In the genomic region with DNA sequence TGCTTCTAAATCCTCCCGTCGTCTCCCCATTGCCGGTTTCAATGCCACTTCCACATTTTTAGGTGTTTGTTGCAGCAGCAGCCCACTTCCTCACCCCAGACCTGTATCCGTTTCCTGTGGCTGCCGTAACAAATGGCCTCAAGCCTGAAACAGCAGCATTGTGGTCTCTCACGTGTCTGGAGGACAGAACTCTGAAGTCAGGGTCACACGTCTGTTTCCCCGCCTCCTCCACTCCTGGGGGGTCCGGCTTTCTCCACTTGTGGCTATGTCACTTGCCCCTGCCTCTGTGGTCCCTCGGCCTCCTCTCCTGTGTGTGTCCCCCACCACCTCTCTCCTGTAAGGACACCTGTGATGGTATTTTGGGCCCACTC, we compare ENCODE assay signal across 12 cellular contexts. TPM values are rescaled to one million over a fixed set of nuclear protein-coding genes. Genes with fewer than 3 reads are reported as not detected.
DNase-seq lines count a peak whose midpoint lies in the region; ATAC-seq and TF ChIP-seq lines count a peak whose summit lies in the region.
"Had no signal": no experiment of that assay in that cellular context is flagged by ENCODE, and none has a peak within 500 bp of the region (broad histone marks: within the 10 kb centered on the region; RNA-seq: fewer than 3 reads in every experiment).

No MANE protein-coding gene starts in this region.

- H3K36me3 ChIP-seq in brain microvascular endothelial cell (replicated peaks): no peaks in the 10 kb centered on the region

- H3K27ac ChIP-seq in brain microvascular endothelial cell: no peak overlapping the region

- H3K27me3 ChIP-seq in brain microvascular endothelial cell (replicated peaks): peaks cover under 1% of the 10 kb centered on the region

- H3K27ac Mint-ChIP-seq in activated T-cell treated with anti-CD3 and anti-CD28 coated beads, Interleukin-2, amount 50 U/mL, for 72 hours: no peak overlapping the region
- H3K27ac Mint-ChIP-seq in T-cell: peak overlapping the region in 1 of 2 donors; percentile 48
- peak overlapping the region in 1 of 2 donors; percentile 82 for H3K27ac Mint-ChIP-seq in stimulated activated naive CD8-positive, alpha-beta T cell treated with anti-CD3 and anti-CD28 coated beads, Interleukin-15, amount 100 ng/mL, for 72 hours
- no peak overlapping the region for H3K27ac Mint-ChIP-seq in glutamatergic neuron (ENCODE audit: unreplicated experiment)

- in situ Hi-C loops in brain microvascular endothelial cell (cut with HindIII; ENCODE audit: low pct_ligation_motif_present, low sequenced_read_pairs): no loop called here

- CTCF ChIA-PET in T-cell (lab: Charles Lee): interaction anchor here in 1 of 2 donors (1.0 kb wide), 1 partner anchor 101 kb away, joined by 3 read pairs; no protein-coding TSS in a partner anchor

- TF ChIP-seq CTCF in brain microvascular endothelial cell (IDR thresholded peaks at IDR 0.05; ENCODE audit: low read depth, low read length, missing control alignments) (no peak), glutamatergic neuron (IDR thresholded peaks at IDR 0.05; ENCODE audit: partially characterized antibody, unreplicated experiment) (no peak)

- peaks cover 10% of the 10 kb centered on the region for H3K4me1 Mint-ChIP-seq in activated T-cell treated with anti-CD3 and anti-CD28 coated beads, Interleukin-2, amount 50 U/mL, for 72 hours (ENCODE audit: low read depth)
- H3K4me1 Mint-ChIP-seq in T-cell (peaks cover 14 to 31% (median 23%) of the 10 kb centered on the region in 3 donors), glutamatergic neuron (ENCODE audit: low read depth, unreplicated experiment) (peaks cover under 1% of the 10 kb centered on the region)
- H3K4me1 Mint-ChIP-seq in stimulated activated naive CD8-positive, alpha-beta T cell treated with anti-CD3 and anti-CD28 coated beads, Interleukin-15, amount 100 ng/mL, for 72 hours: peaks cover 13% of the 10 kb centered on the region

- H3K4me3 ChIP-seq in brain microvascular endothelial cell (ENCODE audit: low read depth, low read length): no peak overlapping the region
- H3K4me3 ChIP-seq: heart left ventricle had no signal

- no peaks in the 10 kb centered on the region for H3K36me3 Mint-ChIP-seq in activated T-cell treated with anti-CD3 and anti-CD28 coated beads, Interleukin-2, amount 50 U/mL, for 72 hours (ENCODE audit: insufficient read depth in 2 of 2)
- H3K36me3 Mint-ChIP-seq in T-cell: peaks cover 4% of the 10 kb centered on the region
- peaks cover 16% of the 10 kb centered on the region for H3K36me3 Mint-ChIP-seq in glutamatergic neuron (ENCODE audit: unreplicated experiment)

- POLR2A ChIA-PET in T-cell (lab: Charles Lee): no interaction called here

- ATAC-seq in activated T-cell treated with anti-CD3 and anti-CD28 coated beads, Interleukin-2, amount 50 U/mL, for 72 hours (replicated peaks in 1 of 2): peak in 1 of 2 donors; percentile 49
- peak; percentile 36 to 77 (median 58) for ATAC-seq in T-cell (replicated peaks in 1 of 4)
- peak; percentile 91 for ATAC-seq in stimulated activated naive CD8-positive, alpha-beta T cell treated with anti-CD3 and anti-CD28 coated beads, Interleukin-15, amount 100 ng/mL, for 72 hours

- DNase-seq in activated T-cell treated with anti-CD3 and anti-CD28 coated beads, Interleukin-2, amount 50 U/mL, for 72 hours: peak; percentile 19 to 31
- no peak for DNase-seq in activated T-cell treated with anti-CD3 and anti-CD28 coated beads for 4 hours
- peak in 28 of 34 experiments; percentile 14 to 62 (median 34) for DNase-seq in T-cell
- peak; percentile 11 for DNase-seq in globus pallidus (ENCODE audit: low spot score)
- peak in 1 of 2 donors; percentile 70 for DNase-seq in stimulated activated naive CD8-positive, alpha-beta T cell treated with anti-CD3 and anti-CD28 coated beads, Interleukin-15, amount 100 ng/mL, for 72 hours
- DNase-seq in NCI-H2196 treated with DMSO at 0.1 percent for 48 hours (lab: John Stamatoyannopoulos, UW; ENCODE audit: unreplicated experiment): no peak
- no peak for DNase-seq in brain microvascular endothelial cell
- DNase-seq in glutamatergic neuron: no peak
- DNase-seq: NCI-H2081 treated with DMSO at 0.1 percent for 48 hours; SHP77; stimulated activated CD4-positive, alpha-beta T cell treated with anti-CD3 and anti-CD28 coated beads, Interleukin-2, amount 100 ng/mL, for 48 hours had no signal

- no peaks in the 10 kb centered on the region for H3K27me3 Mint-ChIP-seq in activated T-cell treated with anti-CD3 and anti-CD28 coated beads, Interleukin-2, amount 50 U/mL, for 72 hours (ENCODE audit: low read depth)
- H3K27me3 Mint-ChIP-seq in T-cell (no peaks in the 10 kb centered on the region), glutamatergic neuron (ENCODE audit: unreplicated experiment) (peaks cover 2% of the 10 kb centered on the region)
- peaks cover 6% of the 10 kb centered on the region for H3K27me3 Mint-ChIP-seq in stimulated activated naive CD8-positive, alpha-beta T cell treated with anti-CD3 and anti-CD28 coated beads, Interleukin-15, amount 100 ng/mL, for 72 hours

- H3K4me3 Mint-ChIP-seq in activated T-cell treated with anti-CD3 and anti-CD28 coated beads, Interleukin-2, amount 50 U/mL, for 72 hours: no peak overlapping the region
- H3K4me3 Mint-ChIP-seq in T-cell (peak overlapping the region; percentile 1 to 59 (median 18)), glutamatergic neuron (ENCODE audit: unreplicated experiment) (no peak overlapping the region)
- H3K4me3 Mint-ChIP-seq in stimulated activated naive CD8-positive, alpha-beta T cell treated with anti-CD3 and anti-CD28 coated beads, Interleukin-15, amount 100 ng/mL, for 72 hours: peak overlapping the region in 1 of 2 donors; percentile 52

- H3K9me3 Mint-ChIP-seq in activated T-cell treated with anti-CD3 and anti-CD28 coated beads, Interleukin-2, amount 50 U/mL, for 72 hours: peaks cover 1 to 2% of the 10 kb centered on the region in 2 donors
- no peaks in the 10 kb centered on the region for H3K9me3 Mint-ChIP-seq in T-cell
- H3K9me3 Mint-ChIP-seq in stimulated activated naive CD8-positive, alpha-beta T cell treated with anti-CD3 and anti-CD28 coated beads, Interleukin-15, amount 100 ng/mL, for 72 hours: peaks cover 6 to 18% of the 10 kb centered on the region in 2 donors
- H3K9me3 Mint-ChIP-seq in glutamatergic neuron (ENCODE audit: unreplicated experiment): peaks cover 9% of the 10 kb centered on the region

RNA-seq across cellular contexts. Expression of gene TRPM2, which starts 21.8 kb away (rescaled TPM):
- total RNA-seq in activated T-cell treated with anti-CD3 and anti-CD28 coated beads, Interleukin-2, amount 50 U/mL, for 72 hours: 1 to 10 TPM; 2.4 to 3.2 TPM
- total RNA-seq in T-cell (1 to 10 TPM; 1.2 to 8.6 (median 3.6) TPM), glutamatergic neuron (ENCODE audit: unreplicated experiment) (not detected)

RNA-seq across cellular contexts. Expression of gene CFAP410, which starts 36.1 kb away (rescaled TPM):
- 10 to 100 TPM; 14.5 to 17.2 TPM for total RNA-seq in activated T-cell treated with anti-CD3 and anti-CD28 coated beads, Interleukin-2, amount 50 U/mL, for 72 hours
- total RNA-seq in T-cell (10 to 100 TPM; 58.8 to 72.1 (median 60.8) TPM), glutamatergic neuron (ENCODE audit: unreplicated experiment) (20.6 TPM)

Comparison
In these comparisons a context has a peak if more than half of its experiments do, and no peak if none do; other contexts are left out.
1. DNase-seq: peak in activated T-cell treated with anti-CD3 and anti-CD28 coated beads, Interleukin-2, amount 50 U/mL, for 72 hours (2 of 2), T-cell (28 of 34) and globus pallidus (single experiment); none in activated T-cell treated with anti-CD3 and anti-CD28 coated beads for 4 hours (single experiment), NCI-H2196 treated with DMSO at 0.1 percent for 48 hours (single experiment), brain microvascular endothelial cell (single experiment) and glutamatergic neuron (single experiment).
2. H3K4me3 Mint-ChIP-seq: peak in T-cell (3 of 3); none in activated T-cell treated with anti-CD3 and anti-CD28 coated beads, Interleukin-2, amount 50 U/mL, for 72 hours (0 of 2) and glutamatergic neuron (single experiment).